ENCODE assay signal across 15 cellular contexts in the genomic region with DNA sequence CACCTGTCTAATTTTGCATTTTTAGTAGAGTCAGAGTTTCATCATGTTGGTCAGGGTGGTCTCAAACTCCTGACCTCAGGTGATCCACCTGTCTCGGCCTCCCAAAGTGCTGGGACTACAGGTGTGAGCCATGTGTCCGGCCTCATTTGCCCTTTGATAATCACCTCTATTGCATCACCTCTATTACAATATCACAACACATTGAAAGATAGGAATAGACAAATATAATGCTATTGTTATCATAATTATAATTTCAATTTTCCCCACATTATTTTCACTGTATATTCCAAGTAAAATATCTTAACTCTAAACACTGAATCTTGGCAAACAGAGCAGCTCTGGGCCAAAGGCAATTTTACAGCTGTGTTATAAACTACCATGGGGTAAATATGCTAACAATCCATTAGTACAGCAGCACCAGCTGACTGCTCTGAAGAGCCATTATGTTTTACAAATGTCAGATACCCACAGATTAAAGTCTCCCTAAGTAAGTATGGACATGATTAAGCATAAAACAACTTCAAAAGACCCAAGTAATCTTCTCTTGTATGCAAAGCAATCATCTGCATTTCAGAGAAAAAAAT.
"Had no signal": no experiment of that assay in that cellular context is flagged by ENCODE, and none has a peak within 500 bp of the region (broad histone marks: within the 10 kb centered on the region; RNA-seq: fewer than 3 reads in every experiment).

No MANE protein-coding gene starts in this region.

- H3K4me3 ChIP-seq: heart left ventricle, psoas muscle, right lobe of liver, suprapubic skin, thyroid gland had no signal

- DNase-seq: dermis blood vessel endothelial cell; erythroblast; heart left ventricle; hippocampal formation; mammary epithelial cell; naive B cell; psoas muscle; retina; right lobe of liver; stimulated activated CD4-positive, alpha-beta T cell treated with anti-CD3 and anti-CD28 coated beads, Interleukin-4, amount 100 ng/mL, for 1 hour; stimulated activated CD8-positive, alpha-beta memory T cell treated with anti-CD3 and anti-CD28 coated beads, Interleukin-4, amount 100 ng/mL, for 48 hours; stimulated activated naive CD8-positive, alpha-beta T cell treated with anti-CD3 and anti-CD28 coated beads, Interleukin-15, Interleukin-2, amounts not matched to agents 100 U/mL and 50 U/mL, for 24 hours; thyroid gland had no signal

- H3K9me3 ChIP-seq: heart left ventricle, psoas muscle, right lobe of liver, suprapubic skin, thyroid gland had no signal

- H3K36me3 ChIP-seq: right lobe of liver, thyroid gland had no signal

- H3K27me3 ChIP-seq: heart left ventricle, right lobe of liver, suprapubic skin, thyroid gland had no signal

- ATAC-seq: heart left ventricle; psoas muscle; stimulated activated effector memory CD8-positive, alpha-beta T cell treated with anti-CD3 and anti-CD28 coated beads, Interleukin-12 subunit alpha, Interleukin-12 subunit beta, amount 100 ng/mL, for 72 hours; stimulated activated naive CD8-positive, alpha-beta T cell treated with anti-CD3 and anti-CD28 coated beads, Interleukin-15, Interleukin-2, amounts not matched to agents 100 U/mL and 50 U/mL, for 24 hours had no signal

- H3K27ac ChIP-seq: heart left ventricle, psoas muscle, right lobe of liver, suprapubic skin, thyroid gland had no signal

- H3K4me1 ChIP-seq: suprapubic skin had no signal
